Comparison of ENCODE assay signal across 27 cellular contexts in the genomic region with DNA sequence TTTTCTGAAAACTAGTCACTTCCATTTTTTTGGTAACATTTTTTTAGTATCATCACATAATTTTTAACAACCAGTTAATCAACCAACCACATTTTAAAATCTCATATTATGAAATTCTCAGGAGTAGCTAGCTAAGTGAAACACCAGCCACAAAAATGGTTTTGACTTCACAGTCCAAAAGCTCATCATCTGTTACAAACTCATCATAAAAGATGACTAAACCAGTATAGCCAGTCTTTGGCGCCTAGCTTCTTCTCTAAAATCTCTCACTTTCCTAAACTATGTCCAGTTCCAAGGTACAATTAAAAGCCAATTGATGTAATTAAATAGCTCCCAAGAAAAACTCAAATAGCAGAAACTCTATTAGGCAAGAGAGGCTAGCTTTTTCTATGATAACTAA.
DNase-seq lines count a peak whose midpoint lies in the region; ATAC-seq, FAIRE-seq and TF ChIP-seq lines count a peak whose summit lies in the region.
"Had no signal": no experiment of that assay in that cellular context is flagged by ENCODE, and none has a peak within 500 bp of the region (broad histone marks: within the 10 kb centered on the region; RNA-seq: fewer than 3 reads in every experiment).

No MANE protein-coding gene starts in this region.

- no TSS peak for BruUV-seq in PC-3 (replicated peaks; lab: Mats Ljungman, UMichigan)

- H3K9ac ChIP-seq in PC-3 (ENCODE audit: low read length) = no peak overlapping the region
- peak overlapping the region; percentile 22 for H3K9ac ChIP-seq in skeletal muscle satellite cell (ENCODE audit: low read depth, low read length)
- H3K9ac ChIP-seq: parathyroid adenoma had no signal

- in situ Hi-C loops in KBM-7 (cut with MboI; ENCODE audit: low pct_unique_long_range_greater_than_20kb, low sequenced_read_pairs) = no loop called here

- H3K79me2 ChIP-seq in PC-3 (ENCODE audit: low read length) = no peaks in the 10 kb centered on the region
- H3K79me2 ChIP-seq: parathyroid adenoma had no signal

- no peaks in the 10 kb centered on the region for H3K9me2 ChIP-seq in PC-3 (replicated peaks; ENCODE audit: low read length)

- POLR2A ChIA-PET in PC-3 (lab: Charles Lee; ENCODE audit: unreplicated experiment) = no interaction called here

- no peak overlapping the region for H2AFZ ChIP-seq in PC-3 (ENCODE audit: low read length)
- H2AFZ ChIP-seq: parathyroid adenoma had no signal

- no peak overlapping the region for H3K4me2 ChIP-seq in PC-3 (ENCODE audit: low read length)
- peak overlapping the region; percentile 37 for H3K4me2 ChIP-seq in skeletal muscle satellite cell (ENCODE audit: low read length)

- intact Hi-C loops in PC-3 (cut with micrococcal nuclease) = no loop called here

- no peak for TF ChIP-seq CTCF in PC-3 (conservative IDR thresholded peaks at IDR 0.05; ENCODE audit: low read depth, low read length)

- peak; percentile 40 for DNase-seq in AG20443 (ENCODE audit: low spot score)
- peak; percentile 28 for DNase-seq in PC-3
- DNase-seq in activated T-cell treated with anti-CD3 and anti-CD28 coated beads, Interleukin-2, amount 50 U/mL, for 48 hours = no peak
- no peak for DNase-seq in KBM-7
- DNase-seq in NCI-H146 treated with DMSO at 0.1 percent for 48 hours (lab: John Stamatoyannopoulos, UW; ENCODE audit: unreplicated experiment) = no peak
- DNase-seq: activated CD4-positive, alpha-beta T cell treated with anti-CD3 and anti-CD28 coated beads, Interleukin-2, amount 10 ng/mL, durations not matched to agents 24 days and 14 days; activated CD8-positive, alpha-beta memory T cell treated with anti-CD3 and anti-CD28 coated beads for 24 hours; activated effector memory CD4-positive, alpha-beta T cell treated with Interleukin-2 at 50 U/mL for 16 hours; caudate nucleus; DND-41; effector memory CD4-positive, alpha-beta T cell; head of caudate nucleus; NCI-H1092; NCI-H187 treated with DMSO at 0.1 percent for 48 hours; NCI-H510A treated with DMSO at 0.1 percent for 48 hours; stimulated activated CD4-positive, alpha-beta T cell treated with anti-CD3 and anti-CD28 coated beads, Interleukin-12 subunit alpha, Interleukin-12 subunit beta, amount 100 ng/mL, for 4 hours; stimulated activated CD4-positive, alpha-beta T cell treated with anti-CD3 and anti-CD28 coated beads, Interleukin-4, amount 100 ng/mL, for 1 hour; stomach; T-helper 1 cell; tibial artery had no signal

- CTCF ChIA-PET in PC-3 (lab: Charles Lee) = no interaction called here

- H3K27me3 ChIP-seq in PC-3 (ENCODE audit: low read length) = no peaks in the 10 kb centered on the region
- no peaks in the 10 kb centered on the region for H3K27me3 ChIP-seq in skeletal muscle satellite cell (ENCODE audit: control insufficient read depth, insufficient read depth, low read length)
- H3K27me3 ChIP-seq: stomach, tibial artery had no signal

- H3F3A ChIP-seq in PC-3 (ENCODE audit: low read length, unreplicated experiment) = no peaks in the 10 kb centered on the region

- peaks cover 9% of the 10 kb centered on the region; the same call in 1 of the 2 replicates for H3K4me1 ChIP-seq in PC-3 (ENCODE audit: insufficient read depth, low read length)
- H3K4me1 ChIP-seq in skeletal muscle satellite cell (ENCODE audit: control insufficient read depth, insufficient read depth, low read length) = peaks cover 32% of the 10 kb centered on the region
- H3K4me1 ChIP-seq: parathyroid adenoma, stomach had no signal

- H3K9me3 ChIP-seq in PC-3 (ENCODE audit: low read length) (no peaks in the 10 kb centered on the region), skeletal muscle satellite cell (replicated peaks; ENCODE audit: low read length) (no peaks in the 10 kb centered on the region)
- H3K9me3 ChIP-seq: stomach, tibial artery had no signal

- ATAC-seq in PC-3 = no peak
- ATAC-seq: activated naive CD4-positive, alpha-beta T cell treated with anti-CD3 and anti-CD28 coated beads, Interleukin-2, amount 50 U/mL, for 72 hours had no signal

- no peaks in the 10 kb centered on the region for H3K36me3 ChIP-seq in PC-3 (ENCODE audit: low read depth, low read length)
- no peaks in the 10 kb centered on the region for H3K36me3 ChIP-seq in skeletal muscle satellite cell (ENCODE audit: insufficient read depth, low read length)
- H3K36me3 ChIP-seq: stomach, tibial artery had no signal

- H4K20me1 ChIP-seq in PC-3 (ENCODE audit: low read length) = no peaks in the 10 kb centered on the region

- H3K27ac ChIP-seq in PC-3 (ENCODE audit: low read length) = no peak overlapping the region
- H3K27ac ChIP-seq: epithelial cell of prostate, parathyroid adenoma, stomach had no signal

- H3K4me3 ChIP-seq in PC-3 (ENCODE audit: low read length) (no peak overlapping the region), skeletal muscle satellite cell (ENCODE audit: low read length) (no peak overlapping the region)
- H3K4me3 ChIP-seq: coronary artery, lung, stomach, tibial artery had no signal

- peak; percentile 65 for FAIRE-seq in islet of Langerhans (lab: Jason Lieb, UNC)

Comparison
In these comparisons a context has a peak if more than half of its experiments do, and no peak if none do; other contexts are left out.
1. DNase-seq: peak in AG20443 (single experiment) and PC-3 (single experiment); none in activated T-cell treated with anti-CD3 and anti-CD28 coated beads, Interleukin-2, amount 50 U/mL, for 48 hours (0 of 2), KBM-7 (single experiment) and NCI-H146 treated with DMSO at 0.1 percent for 48 hours (single experiment).